ENCODE assay signal across 12 cellular contexts in genomic region chr9:81193362-81194339, GRCh38.
"Had no signal": no experiment of that assay in that cellular context is flagged by ENCODE, and none has a peak within 500 bp of the region (broad histone marks: within the 10 kb centered on the region; RNA-seq: fewer than 3 reads in every experiment).

No MANE protein-coding gene starts in this region.

- H3K4me3 Mint-ChIP-seq: activated T-cell treated with anti-CD3 and anti-CD28 coated beads, Interleukin-2, amount 50 U/mL, for 24 hours; endodermal cell; neural crest cell had no signal

- DNase-seq: activated CD4-positive, alpha-beta T cell treated with anti-CD3 and anti-CD28 coated beads, Interleukin-2, amount 50 U/mL, for 1 hour; activated effector memory CD4-positive, alpha-beta T cell treated with anti-CD3 and anti-CD28 coated beads, Interleukin-2, amount 50 U/mL, for 16 hours; activated T-cell treated with anti-CD3 and anti-CD28 coated beads, Interleukin-2, amount 50 U/mL, for 24 hours; dermis blood vessel endothelial cell; endodermal cell; erythroblast; hippocampal formation; kidney glomerular epithelial cell; pancreas; thyroid gland had no signal

- H3K36me3 ChIP-seq: pancreas, thyroid gland had no signal

- H3K27ac ChIP-seq: pancreas, thyroid gland had no signal

- H3K4me1 Mint-ChIP-seq: endodermal cell, neural crest cell had no signal

- H3K27me3 ChIP-seq: pancreas, thyroid gland had no signal

- H3K27me3 Mint-ChIP-seq: activated T-cell treated with anti-CD3 and anti-CD28 coated beads, Interleukin-2, amount 50 U/mL, for 24 hours had no signal

- H3K9me3 ChIP-seq: pancreas, thyroid gland had no signal

- H3K4me3 ChIP-seq: pancreas, thyroid gland had no signal

- ATAC-seq: activated naive CD4-positive, alpha-beta T cell treated with anti-CD3 and anti-CD28 coated beads, Interleukin-2, amount 50 U/mL, for 72 hours; pancreas had no signal

- H3K4me1 ChIP-seq: pancreas, thyroid gland had no signal

- H3K27ac Mint-ChIP-seq: activated naive CD4-positive, alpha-beta T cell treated with anti-CD3 and anti-CD28 coated beads, Interleukin-2, amount 50 U/mL, for 72 hours; activated T-cell treated with anti-CD3 and anti-CD28 coated beads, Interleukin-2, amount 50 U/mL, for 24 hours; endodermal cell had no signal
